Comparison of ENCODE assay signal across 27 cellular contexts in genomic region chr2:226121339-226121738, GRCh38.
DNase-seq lines count a peak whose midpoint lies in the region; ATAC-seq and TF ChIP-seq lines count a peak whose summit lies in the region.
"Had no signal": no experiment of that assay in that cellular context is flagged by ENCODE, and none has a peak within 500 bp of the region (broad histone marks: within the 10 kb centered on the region; RNA-seq: fewer than 3 reads in every experiment).

No MANE protein-coding gene starts in this region.

- DNase-seq in HCT116 (ENCODE audit: low read depth, low spot score) (no peak), astrocyte of the spinal cord (ENCODE audit: low read depth, low spot score) (peak; percentile 68), left kidney (ENCODE audit: low read depth, low spot score) (peak; percentile 52), cortex of kidney (lab: John Stamatoyannopoulos, UW) (no peak), transverse colon (no peak)
- no peak for DNase-seq in stimulated activated CD8-positive, alpha-beta memory T cell treated with anti-CD3 and anti-CD28 coated beads, Interleukin-4, amount 100 ng/mL, for 48 hours
- DNase-seq in stimulated activated CD4-positive, alpha-beta T cell treated with anti-CD3 and anti-CD28 coated beads, Interleukin-2, amount 100 ng/mL, for 48 hours, result no peak
- DNase-seq: activated CD4-positive, alpha-beta memory T cell treated with anti-CD3 and anti-CD28 coated beads for 36 hours; activated CD8-positive, alpha-beta memory T cell treated with anti-CD3 and anti-CD28 coated beads, Interleukin-2, amount 50 U/mL, for 48 hours; aorta; caudate nucleus; CD4-positive, CD25-positive, alpha-beta regulatory T cell; EL; endodermal cell; GOT3; left ventricle myocardium inferior; naive thymus-derived CD4-positive, alpha-beta T cell; NCI-H1092; NCI-H1694 treated with DMSO at 0.1 percent for 48 hours; NCI-H2171 treated with DMSO at 0.1 percent for 48 hours; NCI-H526; NK-92 treated with Interleukin-12 subunit alpha and Interleukin-12 subunit beta, amount 100 ng/mL, for 24 hours; stomach; T-cell; trophoblast cell had no signal

- H3K4me3 ChIP-seq in HCT116 (replicated peaks in 1 of 2; ENCODE audit: low read depth in 1 of 2, low read length in 2 of 2) (no peak overlapping the region), astrocyte of the spinal cord (ENCODE audit: low read depth, low read length) (no peak overlapping the region), transverse colon (no peak overlapping the region)
- H3K4me3 ChIP-seq: esophagus muscularis mucosa, left ventricle myocardium inferior, stomach had no signal

- in situ Hi-C loops in astrocyte of the spinal cord (cut with HindIII; ENCODE audit: low sequenced_read_pairs) (no loop called here), transverse colon (cut with MboI; ENCODE audit: low pct_ligation_motif_present in 1 of 4, low pct_unique_long_range_greater_than_20kb in 1 of 4, low sequenced_read_pairs in 3 of 4) (no loop called here)

- TF ChIP-seq CTCF in HCT116 (IDR thresholded peaks at IDR 0.05 in 2 of 3, conservative IDR thresholded peaks at IDR 0.05 in 1 of 3; ENCODE audit: borderline replicate concordance in 1 of 3, insufficient read depth in 1 of 3, low read depth in 2 of 3, low read length in 2 of 3) (no peak), astrocyte of the spinal cord (IDR thresholded peaks at IDR 0.05; ENCODE audit: low read depth, low read length) (no peak), transverse colon (IDR thresholded peaks at IDR 0.05) (no peak)

- no peaks in the 10 kb centered on the region for H3K27me3 ChIP-seq in HCT116 (ENCODE audit: insufficient read depth, low read length)
- H3K27me3 ChIP-seq in transverse colon, result no peaks in the 10 kb centered on the region
- H3K27me3 ChIP-seq: esophagus muscularis mucosa, stomach had no signal

- H3K27ac ChIP-seq in HCT116 (ENCODE audit: low read depth, low read length) (peak overlapping the region; percentile 95), transverse colon (no peak overlapping the region)
- H3K27ac ChIP-seq: esophagus muscularis mucosa, left ventricle myocardium inferior, stomach had no signal

- WGBS in transverse colon (ENCODE audit: low coverage in 1 of 2), 2 donors, result 57 to 62% methylated on average over 1 of the region's 1 CpG

- TF ChIP-seq RAD21 in HCT116 (IDR thresholded peaks at IDR 0.05; ENCODE audit: low read depth), result no peak

- H3K36me3 ChIP-seq in HCT116 (ENCODE audit: control insufficient read depth in 1 of 2, insufficient read depth in 2 of 2, low read length in 2 of 2) (0 out of 4 replicates have a peak, but pooled peaks cover 0 to 4% of the 10 kb centered on the region in 2 experiments), transverse colon (no peaks in the 10 kb centered on the region)
- H3K36me3 ChIP-seq: esophagus muscularis mucosa, left ventricle myocardium inferior, stomach had no signal

- POLR2A ChIA-PET in HCT116 (lab: Charles Lee), result no interaction called here

- H3K9ac ChIP-seq in HCT116 (ENCODE audit: low read length), result peak overlapping the region; percentile 71

- H3K9me3 ChIP-seq in HCT116 (ENCODE audit: control insufficient read depth in 1 of 2, insufficient read depth in 1 of 2, low read depth in 1 of 2, low read length in 2 of 2) (no peaks in the 10 kb centered on the region), transverse colon (no peaks in the 10 kb centered on the region)
- H3K9me3 ChIP-seq: esophagus muscularis mucosa, left ventricle myocardium inferior, stomach had no signal

- peaks cover 84 to 97% of the 10 kb centered on the region in 2 experiments for H3K4me1 ChIP-seq in HCT116 (ENCODE audit: control insufficient read depth in 1 of 2, insufficient read depth in 2 of 2, low read length in 2 of 2)
- peaks cover 0 to 7% (median 0%) of the 10 kb centered on the region in 4 donors for H3K4me1 ChIP-seq in transverse colon

- CTCF ChIA-PET in HCT116 (lab: Charles Lee), result no interaction called here

- BruUV-seq in HCT116 (replicated peaks; lab: Mats Ljungman, UMichigan), result no TSS peak

- TF ChIP-seq POLR2A in HCT116 (IDR thresholded peaks at IDR 0.05; ENCODE audit: borderline replicate concordance, extremely low read depth, insufficient read depth, insufficient read length), result no peak
- no peak for TF ChIP-seq POLR2A in transverse colon (IDR thresholded peaks at IDR 0.05)

- ATAC-seq in HCT116, result no peak
- ATAC-seq: activated naive CD4-positive, alpha-beta T cell treated with anti-CD3 and anti-CD28 coated beads, Interleukin-2, amount 50 U/mL, for 72 hours; T-cell had no signal

- TF ChIP-seq EP300 in transverse colon (IDR thresholded peaks at IDR 0.05; ENCODE audit: low read depth), result no peak

- RAD21 ChIA-PET in HCT116 (lab: Charles Lee; ENCODE audit: low non-redundant PET in 1 of 2, low total read pairs in 2 of 2, uncharacterized antibody in 2 of 2, unreplicated experiment in 2 of 2), result no interaction called here

- intact Hi-C loops in HCT116 (cut with micrococcal nuclease), result loop anchor here (10.0 kb wide), 1 partner anchor 983 kb away; no protein-coding TSS in a partner anchor
- intact Hi-C loops in transverse colon (cut with DNase I; ENCODE audit: low total_unique reads), result no loop called here

- H4K20me1 ChIP-seq in HCT116 (ENCODE audit: insufficient read depth), result no peaks in the 10 kb centered on the region

- no peaks in the 10 kb centered on the region for H3K9me2 ChIP-seq in HCT116 (ENCODE audit: insufficient read depth)

- no peak overlapping the region for H2AFZ ChIP-seq in HCT116 (ENCODE audit: low read depth, low read length, poor library complexity, severe bottlenecking)

- H3K79me2 ChIP-seq in HCT116 (ENCODE audit: insufficient read depth, low read length), result peaks cover 39% of the 10 kb centered on the region

- H3K4me2 ChIP-seq in HCT116 (ENCODE audit: low read length), result peak overlapping the region; percentile 5; the same call in 1 of the 2 replicates

TF ChIP-seq in HCT116, 20 proteins besides CTCF, POLR2A, EP300 and RAD21:
- TF ChIP-seq JUND (IDR thresholded peaks at IDR 0.05) (no peak), SP1 (IDR thresholded peaks at IDR 0.05; ENCODE audit: low read depth) (peak; percentile 20; the same call in 1 of the 2 replicates)

Comparison
In these comparisons a context has a peak if more than half of its experiments do, and no peak if none do; other contexts are left out.
1. DNase-seq: peak in astrocyte of the spinal cord (single experiment) and left kidney (single experiment); none in HCT116 (single experiment), cortex of kidney (single experiment), transverse colon (single experiment), stimulated activated CD8-positive, alpha-beta memory T cell treated with anti-CD3 and anti-CD28 coated beads, Interleukin-4, amount 100 ng/mL, for 48 hours (single experiment) and stimulated activated CD4-positive, alpha-beta T cell treated with anti-CD3 and anti-CD28 coated beads, Interleukin-2, amount 100 ng/mL, for 48 hours (0 of 2).